Comparison of ENCODE assay signal across 8 cellular contexts in the genomic region with DNA sequence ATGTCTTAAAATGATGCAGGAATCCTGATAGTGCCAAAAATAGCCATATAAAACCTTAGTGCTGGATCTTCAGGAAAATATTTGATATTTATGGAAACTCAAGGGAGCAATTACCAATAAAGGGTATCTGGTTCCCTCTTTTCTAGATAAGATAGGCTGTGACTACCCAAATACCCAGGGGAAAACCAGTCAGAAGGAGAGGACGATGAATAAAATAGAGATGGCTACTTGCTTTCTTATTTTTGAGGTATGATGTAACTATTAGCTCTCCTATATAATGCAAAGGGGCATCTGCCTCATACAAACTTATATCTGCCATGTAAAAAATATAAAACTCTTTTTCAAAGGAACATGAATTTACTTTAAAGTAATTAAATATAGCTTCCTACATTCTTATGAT.
"Had no signal": no experiment of that assay in that cellular context is flagged by ENCODE, and none has a peak within 500 bp of the region (broad histone marks: within the 10 kb centered on the region; RNA-seq: fewer than 3 reads in every experiment).

No MANE protein-coding gene starts in this region.

- ATAC-seq: HCT116, HepG2 had no signal

- H3K4me3 ChIP-seq: GM23248, HAP-1 had no signal

- H2AFZ ChIP-seq: GM23248 had no signal

- H3K9me3 ChIP-seq: HAP-1 had no signal

- H3K4me1 ChIP-seq: HAP-1 had no signal

- DNase-seq: GM23248, GOT3, H7, HFFc6 had no signal

- H3K27ac ChIP-seq: GM23248, HL-60 had no signal

- H3K9ac ChIP-seq: GM23248 had no signal
